In genomic region chr1:161390559-161390858, GRCh38 we compare ENCODE assay signal across 8 cellular contexts. TPM values are rescaled to one million over a fixed set of nuclear protein-coding genes. Genes with fewer than 3 reads are reported as not detected.
DNase-seq lines count a peak whose midpoint lies in the region; ATAC-seq and TF ChIP-seq lines count a peak whose summit lies in the region.

No MANE protein-coding gene starts in this region.

- CTCF ChIA-PET in RWPE1 (lab: Yijun Ruan, JAX), result no interaction called here

- peaks cover 3% of the 10 kb centered on the region for H3K4me1 ChIP-seq in fibroblast of lung (ENCODE audit: control insufficient read depth, extremely low read depth, insufficient read depth, low read length)

- POLR2A ChIA-PET in RWPE1 (lab: Yijun Ruan, JAX; ENCODE audit: low non-redundant PET), result interaction anchor here (0.6 kb wide), 1 partner anchor 9 kb away, joined by 3 read pairs; no protein-coding TSS in a partner anchor

- no peaks in the 10 kb centered on the region for H3K36me3 ChIP-seq in fibroblast of lung (ENCODE audit: control insufficient read depth, insufficient read depth, low read length)

- H2AFZ ChIP-seq in fibroblast of lung (ENCODE audit: low read length), result peak overlapping the region; percentile 88

- H4K20me1 ChIP-seq in fibroblast of lung (ENCODE audit: control insufficient read depth, extremely low read depth, insufficient read depth, low read length), result no peaks in the 10 kb centered on the region

- H3K27ac ChIP-seq in RWPE1 (peak overlapping the region; percentile 92), fibroblast of lung (ENCODE audit: insufficient read depth, low read length) (peak overlapping the region; percentile 91)

- no peaks in the 10 kb centered on the region for H3K9me3 ChIP-seq in fibroblast of lung (ENCODE audit: control insufficient read depth, insufficient read depth, low read depth, low read length)

- H3K9ac ChIP-seq in fibroblast of lung (ENCODE audit: insufficient read depth, low read length), result peak overlapping the region; percentile 87

- no peak for TF ChIP-seq CTCF in RWPE1 (conservative IDR thresholded peaks at IDR 0.05; ENCODE audit: low read depth)
- TF ChIP-seq CTCF in fibroblast of lung (conservative IDR thresholded peaks at IDR 0.05 in 1 of 2, IDR thresholded peaks at IDR 0.05 in 1 of 2; ENCODE audit: low read depth in 1 of 2, low read length in 2 of 2), result no peak

- peak overlapping the region; percentile 95 for H3K4me2 ChIP-seq in fibroblast of lung (ENCODE audit: extremely low read depth, insufficient read depth, low read length)

- H3K4me3 ChIP-seq in fibroblast of lung (replicated peaks in 1 of 4; ENCODE audit: control extremely low read depth in 1 of 4, insufficient read depth in 1 of 4, low read depth in 3 of 4, low read length in 4 of 4) (peak overlapping the region; percentile 59 to 90 (median 76)), skeletal muscle cell (ENCODE audit: low read depth, low read length) (peak overlapping the region; percentile 82)

- peak; percentile 16 to 21 for ATAC-seq in activated CD4-positive, CD25-positive, alpha-beta regulatory T cell treated with anti-CD3 and anti-CD28 coated beads, Interleukin-2, amount 50 U/mL, for 24 hours
- ATAC-seq in HG03439 (IDR thresholded peaks at IDR 0.05; ENCODE audit: unreplicated experiment), result no peak

- no peaks in the 10 kb centered on the region for H3K27me3 ChIP-seq in fibroblast of lung (ENCODE audit: control insufficient read depth, insufficient read depth, low read length)

- H3K79me2 ChIP-seq in fibroblast of lung (ENCODE audit: control insufficient read depth, insufficient read depth, low read length), result no peaks in the 10 kb centered on the region

- DNase-seq in activated CD4-positive, CD25-positive, alpha-beta regulatory T cell (lab: John Stamatoyannopoulos, UW), result no peak
- peak; percentile 26 for DNase-seq in RWPE1 (ENCODE audit: low spot score)
- no peak for DNase-seq in fibroblast of lung (ENCODE audit: low read depth in 2 of 2)
- no peak for DNase-seq in skeletal muscle cell (ENCODE audit: low read depth)
- no peak for DNase-seq in activated gamma-delta T cell treated with Interleukin-2 at 50 U/mL for 16 hours
- DNase-seq in stimulated activated CD8-positive, alpha-beta memory T cell treated with anti-CD3 and anti-CD28 coated beads, Interleukin-4, amount 100 ng/mL, for 48 hours, result no peak

RNA-seq across cellular contexts. Expression of gene CFAP126, which starts 22.8 kb away (rescaled TPM):
- total RNA-seq in fibroblast of lung, result not detected in 2 replicates
- not detected in 2 replicates for polyA plus RNA-seq in fibroblast of lung
- polyA plus RNA-seq in fibroblast of lung (2012), result not detected in 2 replicates
- polyA minus RNA-seq in fibroblast of lung (ENCODE audit: low replicate concordance), result not detected in 2 replicates
